In genomic region chr11:889261-889660, GRCh38 we compare ENCODE assay signal across 17 cellular contexts. TPM values are rescaled to one million over a fixed set of nuclear protein-coding genes. Genes with fewer than 3 reads are reported as not detected.
DNase-seq lines count a peak whose midpoint lies in the region; ATAC-seq and TF ChIP-seq lines count a peak whose summit lies in the region.
"Had no signal": no experiment of that assay in that cellular context is flagged by ENCODE, and none has a peak within 500 bp of the region (broad histone marks: within the 10 kb centered on the region; RNA-seq: fewer than 3 reads in every experiment).

No MANE protein-coding gene starts in this region.

- TF ChIP-seq EP300 in neural cell (conservative IDR thresholded peaks at IDR 0.05; ENCODE audit: poor library complexity, severe bottlenecking), result no peak

- H3K36me3 Mint-ChIP-seq in mesothelial cell of epicardium, result peaks cover 10% of the 10 kb centered on the region

- H3K79me2 ChIP-seq in neural cell (replicated peaks; ENCODE audit: insufficient read depth, low read length), result no peaks in the 10 kb centered on the region

- peak overlapping the region; percentile 47 to 84 for H3K27ac Mint-ChIP-seq in stimulated activated naive CD8-positive, alpha-beta T cell treated with anti-CD3 and anti-CD28 coated beads, Interleukin-15, amount 100 ng/mL, for 72 hours
- no peak overlapping the region for H3K27ac Mint-ChIP-seq in mesothelial cell of epicardium
- H3K27ac Mint-ChIP-seq: CD14-positive monocyte had no signal

- no peaks in the 10 kb centered on the region for H3K9me2 ChIP-seq in neural cell (ENCODE audit: insufficient read depth, low read length)

- no peak overlapping the region for H3K4me3 Mint-ChIP-seq in stimulated activated naive CD8-positive, alpha-beta T cell treated with anti-CD3 and anti-CD28 coated beads, Interleukin-15, amount 100 ng/mL, for 72 hours
- H3K4me3 Mint-ChIP-seq in mesothelial cell of epicardium, result no peak overlapping the region
- H3K4me3 Mint-ChIP-seq: CD14-positive monocyte had no signal

- H3K9me3 Mint-ChIP-seq in stimulated activated naive CD8-positive, alpha-beta T cell treated with anti-CD3 and anti-CD28 coated beads, Interleukin-15, amount 100 ng/mL, for 72 hours, result no peaks in the 10 kb centered on the region
- H3K9me3 Mint-ChIP-seq in mesothelial cell of epicardium, result no peaks in the 10 kb centered on the region
- H3K9me3 Mint-ChIP-seq: CD14-positive monocyte had no signal

- no peaks in the 10 kb centered on the region for H3K27me3 Mint-ChIP-seq in stimulated activated naive CD8-positive, alpha-beta T cell treated with anti-CD3 and anti-CD28 coated beads, Interleukin-15, amount 100 ng/mL, for 72 hours
- no peaks in the 10 kb centered on the region for H3K27me3 Mint-ChIP-seq in mesothelial cell of epicardium (ENCODE audit: low read depth)

- H3K27me3 ChIP-seq in neural cell (ENCODE audit: insufficient read depth, low read depth, low read length), result no peaks in the 10 kb centered on the region

- peak overlapping the region; percentile 99 for H3K27ac ChIP-seq in neural cell (ENCODE audit: low read length)

- no peak overlapping the region for H3K4me3 ChIP-seq in neural cell (ENCODE audit: low read length)

- no peak overlapping the region for H3K4me2 ChIP-seq in neural cell (ENCODE audit: low read length)

- no peak for DNase-seq in stimulated activated naive CD8-positive, alpha-beta T cell treated with anti-CD3 and anti-CD28 coated beads, Interleukin-15, amount 100 ng/mL, for 72 hours
- DNase-seq in stimulated activated naive CD8-positive, alpha-beta T cell treated with anti-CD3 and anti-CD28 coated beads, Interleukin-15, Interleukin-2, amounts not matched to agents 100 U/mL and 50 U/mL, for 24 hours, result no peak
- DNase-seq in NCI-H82 treated with DMSO at 0.1 percent for 48 hours (lab: John Stamatoyannopoulos, UW; ENCODE audit: unreplicated experiment) (peak; percentile 50), mesothelial cell of epicardium (ENCODE audit: low spot score in 2 of 2, unreplicated experiment in 2 of 2) (no peak)
- DNase-seq: AML-193, KG1, NCI-H1436, NCI-H2081, NCI-H226, NCI-H526 treated with DMSO at 0.1 percent for 48 hours, OCI-M1, RPMI8226, SIG-M5 had no signal

- H2AFZ ChIP-seq in neural cell (ENCODE audit: low read depth, low read length), result no peak overlapping the region

- H3K9me3 ChIP-seq in neural cell (ENCODE audit: low read length), result no peaks in the 10 kb centered on the region

- H3F3A ChIP-seq in neural cell (ENCODE audit: insufficient read depth, low read length, poor library complexity, severe bottlenecking), result no peaks in the 10 kb centered on the region

- H3K36me3 ChIP-seq in neural cell (ENCODE audit: insufficient read depth, low read length), result no peaks in the 10 kb centered on the region

- no peak for ATAC-seq in stimulated activated naive CD8-positive, alpha-beta T cell treated with anti-CD3 and anti-CD28 coated beads, Interleukin-15, amount 100 ng/mL, for 72 hours
- ATAC-seq in stimulated activated naive CD8-positive, alpha-beta T cell treated with anti-CD3 and anti-CD28 coated beads, Interleukin-15, Interleukin-2, amounts not matched to agents 100 U/mL and 50 U/mL, for 24 hours, result no peak
- ATAC-seq in GM18511 (IDR thresholded peaks at IDR 0.05; ENCODE audit: unreplicated experiment) (no peak), GM19455 (IDR thresholded peaks at IDR 0.05; ENCODE audit: unreplicated experiment) (no peak)

- H3K9ac ChIP-seq in neural cell (ENCODE audit: low read length), result peak overlapping the region; percentile 79

- TF ChIP-seq CTCF in neural cell (IDR thresholded peaks at IDR 0.05; ENCODE audit: poor library complexity, severe bottlenecking) (no peak), mesothelial cell of epicardium (IDR thresholded peaks at IDR 0.05; ENCODE audit: unreplicated experiment) (no peak)

- no peak for TF ChIP-seq RAD21 in neural cell (conservative IDR thresholded peaks at IDR 0.05)

- H3K4me1 Mint-ChIP-seq in stimulated activated naive CD8-positive, alpha-beta T cell treated with anti-CD3 and anti-CD28 coated beads, Interleukin-15, amount 100 ng/mL, for 72 hours, result no peaks in the 10 kb centered on the region
- no peaks in the 10 kb centered on the region for H3K4me1 Mint-ChIP-seq in mesothelial cell of epicardium
- H3K4me1 Mint-ChIP-seq: CD14-positive monocyte had no signal

- no peaks in the 10 kb centered on the region for H4K20me1 ChIP-seq in neural cell (ENCODE audit: insufficient read depth)

TF ChIP-seq in neural cell, 6 proteins besides CTCF, POLR2A, EP300 and RAD21:
- TF ChIP-seq REST (IDR thresholded peaks at IDR 0.05; ENCODE audit: borderline replicate concordance) (no peak), POLR2AphosphoS5 (IDR thresholded peaks at IDR 0.05) (no peak), MXI1 (conservative IDR thresholded peaks at IDR 0.05; ENCODE audit: poor library complexity, severe bottlenecking) (no peak), EZH2 (IDR thresholded peaks at IDR 0.05; ENCODE audit: borderline replicate concordance, insufficient read depth, low read length, poor library complexity, severe bottlenecking) (no peak), SMC3 (conservative IDR thresholded peaks at IDR 0.05; ENCODE audit: poor library complexity) (no peak), TAF1 (IDR thresholded peaks at IDR 0.05; ENCODE audit: low read depth) (no peak)

RNA-seq across cellular contexts. Expression of gene CHID1, which starts 21.3 kb away (rescaled TPM):
- polyA plus RNA-seq in neural cell, result 51.2 and 81.3 TPM in 2 replicates
- 35.9 and 45.5 TPM in 2 replicates for polyA minus RNA-seq in neural cell
- total RNA-seq in mesothelial cell of epicardium, result 88.3 to 95.9 TPM (median 95.4 TPM) in 3 replicates

RNA-seq across cellular contexts. Expression of gene AP2A2, which starts 36.4 kb away (rescaled TPM):
- 46.5 and 46.8 TPM in 2 replicates for polyA plus RNA-seq in neural cell
- polyA minus RNA-seq in neural cell, result 55.1 and 61.8 TPM in 2 replicates
- 74.9 to 89.1 TPM (median 86.6 TPM) in 3 replicates for total RNA-seq in mesothelial cell of epicardium

RNA-seq across cellular contexts. Expression of gene TSPAN4, which starts 46.6 kb away (rescaled TPM):
- 68.1 and 68.3 TPM in 2 replicates for polyA plus RNA-seq in neural cell
- 22.8 and 28.7 TPM in 2 replicates for polyA minus RNA-seq in neural cell
- 94.1 to 98.8 TPM (median 96.6 TPM) in 3 replicates for total RNA-seq in mesothelial cell of epicardium

RNA-seq across cellular contexts. Expression of gene POLR2L, which starts 46.9 kb away (rescaled TPM):
- 50.6 and 62.3 TPM in 2 replicates for polyA plus RNA-seq in neural cell
- polyA minus RNA-seq in neural cell, result 7.8 and 9.4 TPM in 2 replicates
- 78.7 to 80.2 TPM (median 79.8 TPM) in 3 replicates for total RNA-seq in mesothelial cell of epicardium

RNA-seq across cellular contexts. Expression of gene CD151, which starts 56.5 kb away (rescaled TPM):
- 70.8 and 80.1 TPM in 2 replicates for polyA plus RNA-seq in neural cell
- polyA minus RNA-seq in neural cell, result 39.7 and 39.8 TPM in 2 replicates
- 125 to 142 TPM (median 140 TPM) in 3 replicates for total RNA-seq in mesothelial cell of epicardium
